In genomic region chr17:17813055-17813724, GRCh38 we compare ENCODE assay signal across 1 cellular context.
TF ChIP-seq lines count a peak whose summit lies in the region.

No MANE protein-coding gene starts in this region.

TF ChIP-seq in liver, 16 proteins besides CTCF, POLR2A, EP300 and RAD21 (continued from another document):
- TF ChIP-seq ZBTB33 (IDR thresholded peaks at IDR 0.05): no peak
- no peak for TF ChIP-seq SP1 (IDR thresholded peaks at IDR 0.05)
- TF ChIP-seq YY1 (IDR thresholded peaks at IDR 0.05): no peak
- no peak for TF ChIP-seq HNF4G (IDR thresholded peaks at IDR 0.05)
- TF ChIP-seq MAX (IDR thresholded peaks at IDR 0.05): no peak
- TF ChIP-seq FOXA2 (IDR thresholded peaks at IDR 0.05): no peak
- TF ChIP-seq GABPA (IDR thresholded peaks at IDR 0.05 in 1 of 2, conservative IDR thresholded peaks at IDR 0.05 in 1 of 2): no peak
